In the genomic region with DNA sequence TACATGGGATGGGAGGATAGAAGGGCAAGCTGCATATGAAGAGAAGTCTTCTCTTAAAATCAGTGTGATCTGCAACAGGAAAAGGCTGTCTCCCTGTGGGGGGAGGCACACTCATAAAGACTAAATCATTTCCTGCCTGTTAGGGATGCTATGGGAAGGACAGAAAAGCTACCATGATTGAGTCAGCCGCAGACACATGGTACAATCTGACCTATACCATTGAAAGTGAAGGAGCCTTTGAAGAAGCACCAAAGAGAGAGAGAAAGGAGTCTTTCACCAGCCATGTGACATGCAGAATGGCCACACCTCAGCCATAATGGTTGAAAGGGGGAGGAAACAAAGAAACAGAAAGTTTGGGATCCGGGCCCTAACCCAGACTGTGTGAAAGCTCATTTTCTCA, we compare ENCODE assay signal across 10 cellular contexts. TPM values are rescaled to one million over a fixed set of nuclear protein-coding genes. Genes with fewer than 3 reads are reported as not detected.
DNase-seq lines count a peak whose midpoint lies in the region; ATAC-seq and TF ChIP-seq lines count a peak whose summit lies in the region.
"Had no signal": no experiment of that assay in that cellular context is flagged by ENCODE, and none has a peak within 500 bp of the region (broad histone marks: within the 10 kb centered on the region; RNA-seq: fewer than 3 reads in every experiment).

No MANE protein-coding gene starts in this region.

- POLR2A ChIA-PET in activated CD4-positive, alpha-beta T cell treated with anti-CD3 and anti-CD28 coated beads for 36 hours (lab: Charles Lee), result interaction anchor here (1.0 to 1.8 kb wide), 3 partner anchors 13 to 29 kb away, joined by 3 to 4 read pairs (median 4); partner anchors contain the start of gene NUDCD3

- H3K27ac Mint-ChIP-seq in activated CD4-positive, alpha-beta T cell treated with anti-CD3 and anti-CD28 coated beads for 36 hours, result peak overlapping the region; percentile 100

- in situ Hi-C loops in astrocyte of the spinal cord (cut with HindIII; ENCODE audit: low sequenced_read_pairs), result no loop called here

- intact Hi-C loops in activated CD4-positive, alpha-beta T cell treated with anti-CD3 and anti-CD28 coated beads for 36 hours (cut with DNase I, micrococcal nuclease), result loop anchor here in 1 of 2 experiments (1.0 kb wide), 2 partner anchors 29 to 177 kb away; partner anchors contain the start of gene NUDCD3
- intact Hi-C loops in Right ventricle myocardium inferior (cut with DNase I), result no loop called here

- H3K4me3 ChIP-seq in astrocyte of the spinal cord (ENCODE audit: low read depth, low read length), result no peak overlapping the region
- H3K4me3 ChIP-seq: A549, skin epidermis had no signal

- no peaks in the 10 kb centered on the region for H3K27me3 Mint-ChIP-seq in activated CD4-positive, alpha-beta T cell treated with anti-CD3 and anti-CD28 coated beads for 36 hours

- H3K4me1 Mint-ChIP-seq in activated CD4-positive, alpha-beta T cell treated with anti-CD3 and anti-CD28 coated beads for 36 hours, result peaks cover 68% of the 10 kb centered on the region

- H3K4me3 Mint-ChIP-seq in activated CD4-positive, alpha-beta T cell treated with anti-CD3 and anti-CD28 coated beads for 36 hours, result peak overlapping the region; percentile 55

- ATAC-seq in activated CD4-positive, alpha-beta T cell treated with anti-CD3 and anti-CD28 coated beads for 36 hours, result peak; percentile 92
- ATAC-seq in Right ventricle myocardium inferior, result no peak

- no peaks in the 10 kb centered on the region for H3K9me3 Mint-ChIP-seq in activated CD4-positive, alpha-beta T cell treated with anti-CD3 and anti-CD28 coated beads for 36 hours (ENCODE audit: low read depth)

- peaks cover 43% of the 10 kb centered on the region for H3K36me3 Mint-ChIP-seq in activated CD4-positive, alpha-beta T cell treated with anti-CD3 and anti-CD28 coated beads for 36 hours (ENCODE audit: low read depth)

- DNase-seq in activated CD4-positive, alpha-beta T cell treated with anti-CD3 and anti-CD28 coated beads for 36 hours, result peak; percentile 65
- no peak for DNase-seq in activated CD4-positive, alpha-beta T cell treated with anti-CD3 and anti-CD28 coated beads for 1 hour
- DNase-seq in MV-4-11 (lab: John Stamatoyannopoulos, UW) (peak; percentile 53), astrocyte of the spinal cord (ENCODE audit: low read depth, low spot score) (peak; percentile 55), hippocampal formation (lab: John Stamatoyannopoulos, UW) (no peak), NCI-H1694 treated with DMSO at 0.1 percent for 48 hours (lab: John Stamatoyannopoulos, UW) (no peak), Right ventricle myocardium inferior (ENCODE audit: missing footprints) (no peak)
- peak; percentile 3 for DNase-seq in stimulated activated CD4-positive, alpha-beta T cell treated with anti-CD3 and anti-CD28 coated beads, Interleukin-2, amount 100 ng/mL, for 4 hours (ENCODE audit: low read depth)

- CTCF ChIA-PET in activated CD4-positive, alpha-beta T cell treated with anti-CD3 and anti-CD28 coated beads for 36 hours (lab: Charles Lee), result interaction anchor here (0.8 to 1.3 kb wide), 4 partner anchors 9 to 104 kb away, joined by 3 to 4 read pairs (median 3); no protein-coding TSS in a partner anchor

- no peak for TF ChIP-seq CTCF in astrocyte of the spinal cord (IDR thresholded peaks at IDR 0.05; ENCODE audit: low read depth, low read length)

RNA-seq across cellular contexts. Expression of gene NUDCD3, which starts 29.1 kb away (rescaled TPM):
- 10 to 100 TPM; 70.3 to 77.6 TPM for total RNA-seq in activated CD4-positive, alpha-beta T cell treated with anti-CD3 and anti-CD28 coated beads for 36 hours
- 112 TPM for total RNA-seq in Right ventricle myocardium inferior

Comparison
In these comparisons a context has a peak if more than half of its experiments do, and no peak if none do; other contexts are left out.
1. DNase-seq: peak in activated CD4-positive, alpha-beta T cell treated with anti-CD3 and anti-CD28 coated beads for 36 hours (single experiment), MV-4-11 (single experiment), astrocyte of the spinal cord (single experiment) and stimulated activated CD4-positive, alpha-beta T cell treated with anti-CD3 and anti-CD28 coated beads, Interleukin-2, amount 100 ng/mL, for 4 hours (single experiment); none in activated CD4-positive, alpha-beta T cell treated with anti-CD3 and anti-CD28 coated beads for 1 hour (single experiment), hippocampal formation (0 of 2), NCI-H1694 treated with DMSO at 0.1 percent for 48 hours (single experiment) and Right ventricle myocardium inferior (single experiment).